ENCODE assay signal across 8 cellular contexts in the genomic region with DNA sequence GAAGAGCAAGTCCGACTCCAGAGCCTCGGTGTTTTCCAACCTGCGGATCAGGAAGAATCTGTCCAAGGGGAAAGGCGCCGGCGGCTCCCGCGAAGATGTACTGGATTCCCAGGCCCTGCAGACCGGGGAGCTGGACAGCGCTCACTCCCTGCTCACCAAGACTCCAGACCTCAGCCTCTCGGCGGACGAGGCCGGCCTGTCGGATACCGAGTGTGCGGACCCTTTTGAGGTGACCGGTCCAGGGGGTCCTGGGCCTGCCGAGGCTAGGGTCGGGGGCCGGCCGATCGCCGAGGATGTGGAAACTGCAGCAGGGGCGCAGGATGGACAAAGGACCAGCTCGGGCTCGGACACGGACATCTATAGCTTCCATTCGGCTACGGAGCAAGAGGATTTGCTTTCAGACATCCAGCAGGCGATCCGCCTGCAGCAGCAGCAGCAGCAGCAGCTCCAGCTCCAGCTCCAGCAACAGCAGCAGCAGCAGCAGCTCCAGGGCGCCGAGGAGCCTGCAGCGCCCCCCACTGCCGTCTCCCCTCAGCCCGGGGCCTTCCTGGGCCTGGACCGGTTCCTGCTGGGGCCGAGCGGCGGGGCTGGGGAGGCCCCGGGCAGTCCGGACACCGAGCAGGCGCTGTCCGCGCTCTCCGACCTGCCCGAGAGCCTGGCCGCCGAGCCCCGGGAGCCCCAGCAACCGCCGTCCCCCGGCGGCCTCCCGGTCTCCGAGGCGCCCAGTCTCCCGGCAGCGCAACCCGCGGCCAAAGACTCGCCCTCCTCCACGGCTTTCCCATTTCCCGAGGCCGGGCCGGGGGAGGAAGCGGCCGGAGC. TPM values are rescaled to one million over a fixed set of nuclear protein-coding genes. Genes with fewer than 3 reads are reported as not detected.
A peak's percentile ranks its signal among the peaks of the same experiment; 100 is the strongest.
DNase-seq lines count a peak whose midpoint lies in the region; TF ChIP-seq lines count a peak whose summit lies in the region.

No MANE protein-coding gene starts in this region.

- H3K36me3 ChIP-seq in breast epithelium (no peaks in the 10 kb centered on the region), transverse colon (no peaks in the 10 kb centered on the region)

- TF ChIP-seq POLR2A in breast epithelium (IDR thresholded peaks at IDR 0.05) (no peak), transverse colon (IDR thresholded peaks at IDR 0.05) (no peak), lower leg skin (IDR thresholded peaks at IDR 0.05) (no peak)

- no peaks in the 10 kb centered on the region for H3K27me3 Mint-ChIP-seq in HFFc6 (ENCODE audit: insufficient read depth)

- H3K9me3 ChIP-seq in breast epithelium (no peaks in the 10 kb centered on the region), transverse colon (no peaks in the 10 kb centered on the region)

- H3K27ac ChIP-seq in breast epithelium (peak overlapping the region; percentile 42 to 71), transverse colon (peak overlapping the region; percentile 60 to 74 (median 71))

- WGBS in transverse colon (ENCODE audit: low coverage in 1 of 2), 2 donors = 1 to 5% methylated on average over 12 to 51 of the region's 70 CpGs
- WGBS in lower leg skin, 2 donors = 1% methylated on average over 17 to 56 of the region's 70 CpGs

- peak overlapping the region; percentile 84 for H3K4me3 ChIP-seq in AG04449 (ENCODE audit: low read depth, low read length)
- peak overlapping the region; percentile 28 to 70 (median 55) for H3K4me3 ChIP-seq in breast epithelium
- peak overlapping the region; percentile 33 to 52 (median 44) for H3K4me3 ChIP-seq in transverse colon
- H3K4me3 ChIP-seq in lower leg skin (ENCODE audit: low read depth, poor library complexity, severe bottlenecking) = no peak overlapping the region

- H3K4me1 Mint-ChIP-seq in HFFc6 (ENCODE audit: low read depth) = peaks cover 63% of the 10 kb centered on the region

- POLR2A ChIA-PET in AG04449 (lab: Yijun Ruan, JAX) = interaction anchor here (0.6 to 1.6 kb wide), 5 partner anchors 9 to 373 kb away, joined by 3 to 5 read pairs (median 4); no protein-coding TSS in a partner anchor

- intact Hi-C loops in breast epithelium (cut with DNase I; ENCODE audit: low total_unique reads) (no loop called here), transverse colon (cut with DNase I; ENCODE audit: low total_unique reads) (no loop called here), lower leg skin (cut with DNase I; ENCODE audit: low total_unique reads) (no loop called here)

- H3K27me3 ChIP-seq in breast epithelium = peaks cover 4 to 26% of the 10 kb centered on the region in 2 donors
- peaks cover 54% of the 10 kb centered on the region for H3K27me3 ChIP-seq in transverse colon

- no peak for TF ChIP-seq EP300 in transverse colon (IDR thresholded peaks at IDR 0.05; ENCODE audit: low read depth)

- peaks cover 5% of the 10 kb centered on the region; the same call in 1 of the 2 replicates for H3K9me3 Mint-ChIP-seq in HFFc6

- peak overlapping the region; percentile 90 for H3K4me3 Mint-ChIP-seq in HFFc6

- CTCF ChIA-PET in AG04449 (lab: Yijun Ruan, JAX) = interaction anchor here (0.8 to 2.4 kb wide), 7 partner anchors 9 to 73 kb away, joined by 3 to 13 read pairs (median 6); no protein-coding TSS in a partner anchor

- H3K27ac Mint-ChIP-seq in HFFc6 = peak overlapping the region; percentile 67

- H3K36me3 Mint-ChIP-seq in HFFc6 (ENCODE audit: low read depth) = peaks cover 47% of the 10 kb centered on the region

- in situ Hi-C loops in transverse colon (cut with MboI; ENCODE audit: low pct_ligation_motif_present in 1 of 4, low pct_unique_long_range_greater_than_20kb in 1 of 4, low sequenced_read_pairs in 3 of 4) = no loop called here

- TF ChIP-seq CTCF in AG04449 (IDR thresholded peaks at IDR 0.05; ENCODE audit: insufficient read depth, low read length, missing control alignments) = peak; percentile 47
- TF ChIP-seq CTCF in HFFc6 (IDR thresholded peaks at IDR 0.05) = peak; percentile 67
- no peak for TF ChIP-seq CTCF in breast epithelium (IDR thresholded peaks at IDR 0.05)
- TF ChIP-seq CTCF in transverse colon (IDR thresholded peaks at IDR 0.05) = peak in 1 of 5 experiments; percentile 12
- TF ChIP-seq CTCF in lower leg skin (IDR thresholded peaks at IDR 0.05) = no peak

- no peaks in the 10 kb centered on the region for H3K4me1 ChIP-seq in breast epithelium
- peaks cover 0 to 25% (median 19%) of the 10 kb centered on the region in 4 donors for H3K4me1 ChIP-seq in transverse colon

- DNase-seq in AG04449 (ENCODE audit: low read depth, low spot score) (no peak), HFFc6 (peak; percentile 60), breast epithelium (ENCODE audit: low spot score in 2 of 2) (no peak), kidney tubule cell (ENCODE audit: low spot score) (peak; percentile 33), transverse colon (peak; percentile 9), SIG-M5 (lab: John Stamatoyannopoulos, UW) (no peak), RPMI8226 (no peak), lower leg skin (ENCODE audit: low spot score in 2 of 2) (no peak)

RNA-seq across cellular contexts. Expression of a gene that starts 0.8 kb away (rescaled TPM):
- 100 to 1,000 TPM in 2 of 6 experiments, 10 to 100 TPM in 4; 82.6 to 115 (median 96.4) TPM for total RNA-seq in HFFc6 (2021; fragmentation: NEBNext Ultra II Directional; extraction: Animal tissue kit (Norgen Biotek cat#: 25700))
- total RNA-seq in breast epithelium (1 to 10 TPM in 2 of 3 donors, under 1 TPM in 1; 0.80 to 4.2 (median 3.3) TPM), transverse colon (10 to 100 TPM in 1 of 4 donors, 1 to 10 TPM in 3; 3.6 to 35.5 (median 5.6) TPM), lower leg skin (1 to 10 TPM in 1 of 4 donors, under 1 TPM in 2, not detected in 1; 0.46 to 1.4 (median 0.49) TPM)

Comparison
In these comparisons a context has a peak if more than half of its experiments do, and no peak if none do; other contexts are left out.
1. DNase-seq: peak in HFFc6 (single experiment), kidney tubule cell (single experiment) and transverse colon (single experiment); none in AG04449 (single experiment), breast epithelium (0 of 2), SIG-M5 (single experiment), RPMI8226 (single experiment) and lower leg skin (0 of 2).
2. CTCF ChIP-seq: peak in AG04449 (single experiment) and HFFc6 (single experiment); none in breast epithelium (0 of 3) and lower leg skin (0 of 3).